ENCODE assay signal across 9 cellular contexts in the genomic region with DNA sequence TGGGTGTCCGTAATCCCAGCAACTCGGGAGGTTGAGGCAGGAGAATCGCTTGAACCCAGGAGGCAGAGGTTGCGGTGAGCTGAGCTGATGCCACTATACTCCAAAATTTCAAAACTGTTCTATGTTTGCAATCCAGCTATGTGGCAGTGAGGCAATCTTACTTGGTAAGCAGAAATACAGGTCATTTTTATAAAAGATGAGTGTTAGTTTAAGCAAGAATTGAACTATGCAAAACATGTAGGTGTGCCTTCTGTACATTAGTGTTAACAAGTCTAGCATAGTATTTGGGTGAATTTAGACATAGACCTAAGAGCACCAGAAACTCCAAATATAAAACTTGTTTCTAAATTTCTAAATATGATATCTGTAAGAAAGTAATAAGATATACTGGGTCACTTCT. TPM values are rescaled to one million over a fixed set of nuclear protein-coding genes. Genes with fewer than 3 reads are reported as not detected.
"Had no signal": no experiment of that assay in that cellular context is flagged by ENCODE, and none has a peak within 500 bp of the region (broad histone marks: within the 10 kb centered on the region; RNA-seq: fewer than 3 reads in every experiment).

No MANE protein-coding gene starts in this region.

- H2AFZ ChIP-seq: GM23338 had no signal

- FAIRE-seq: H1, H54, HTR-8/SVneo, K562 had no signal

- H3K4me3 ChIP-seq: GM23338, K562 had no signal

- H3K4me2 ChIP-seq: GM23338 had no signal

- ATAC-seq: GM23338, K562 had no signal

- DNase-seq: H9, HCEC 1CT, IMR-90 had no signal

RNA-seq across cellular contexts. Expression of gene DSC1, which starts 7.2 kb away (rescaled TPM):
- total RNA-seq: GM23338, H1, H9, HT-29, IMR-90 had no signal
- polyA plus RNA-seq: GM23338, IMR-90 had no signal

RNA-seq across cellular contexts. Expression of gene DSC2, which starts 53.3 kb away (rescaled TPM):
- total RNA-seq: IMR-90 had no signal
- polyA plus RNA-seq: IMR-90 had no signal
